Comparison of ENCODE assay signal across 10 cellular contexts in the genomic region with DNA sequence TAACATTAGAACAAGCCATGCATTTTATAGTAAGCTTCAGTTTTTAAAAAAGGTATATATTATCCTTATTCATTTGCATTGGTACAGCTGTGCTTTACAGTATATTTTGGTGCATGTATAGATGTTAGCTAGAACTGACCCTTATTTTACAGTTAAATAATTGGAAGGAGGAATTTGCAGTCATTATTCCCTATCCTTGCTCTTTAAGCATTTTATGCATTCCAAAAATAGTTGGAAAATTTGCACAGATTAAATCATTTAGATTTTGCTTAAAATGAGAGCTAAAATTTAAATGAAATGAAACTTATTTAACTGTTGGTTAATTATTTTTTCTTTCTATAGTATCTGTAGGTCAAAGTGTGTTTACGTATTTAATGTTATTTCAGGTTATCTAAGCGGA.
DNase-seq lines count a peak whose midpoint lies in the region; ATAC-seq and TF ChIP-seq lines count a peak whose summit lies in the region.
"Had no signal": no experiment of that assay in that cellular context is flagged by ENCODE, and none has a peak within 500 bp of the region (broad histone marks: within the 10 kb centered on the region; RNA-seq: fewer than 3 reads in every experiment).

No MANE protein-coding gene starts in this region.

- DNase-seq in AG10803 (ENCODE audit: low read depth) (no peak), SJSA1 (ENCODE audit: low read depth in 1 of 2, low spot score in 2 of 2) (no peak), fibroblast of pulmonary artery (ENCODE audit: low read depth) (peak; percentile 2), renal cortical epithelial cell (ENCODE audit: low read depth) (peak; percentile 3), sciatic nerve (ENCODE audit: low spot score) (no peak), T-helper 1 cell (no peak)
- DNase-seq: activated CD4-positive, alpha-beta memory T cell treated with anti-CD3 and anti-CD28 coated beads for 36 hours; CD4-positive, CD25-positive, alpha-beta regulatory T cell had no signal

- peak overlapping the region; percentile 17; the same call in 1 of the 2 replicates for H3K27ac ChIP-seq in SJSA1

- TF ChIP-seq CTCF in AG10803 (conservative IDR thresholded peaks at IDR 0.05; ENCODE audit: low read length) (no peak), fibroblast of pulmonary artery (IDR thresholded peaks at IDR 0.05; ENCODE audit: low read length, missing control alignments) (no peak)

- no peaks in the 10 kb centered on the region for H3K9me3 ChIP-seq in SJSA1 (replicated peaks)

- no peaks in the 10 kb centered on the region for H3K4me1 ChIP-seq in SJSA1 (replicated peaks)

- no peaks in the 10 kb centered on the region for H3K27me3 ChIP-seq in SJSA1 (replicated peaks)

- peak overlapping the region; percentile 52 for H3K4me3 ChIP-seq in AG10803 (ENCODE audit: low read length)
- H3K4me3 ChIP-seq in SJSA1 = peak overlapping the region; percentile 35
- H3K4me3 ChIP-seq in fibroblast of pulmonary artery (replicated peaks; ENCODE audit: low read depth, low read length) = peak overlapping the region; percentile 60

- intact Hi-C loops in sciatic nerve (cut with DNase I) = no loop called here

- ATAC-seq in HG03196 (IDR thresholded peaks at IDR 0.05; ENCODE audit: unreplicated experiment) (no peak), sciatic nerve (no peak), HG03139 (IDR thresholded peaks at IDR 0.05; ENCODE audit: unreplicated experiment) (no peak)

- H3K36me3 ChIP-seq in SJSA1 = no peaks in the 10 kb centered on the region

Comparison
In these comparisons a context has a peak if more than half of its experiments do, and no peak if none do; other contexts are left out.
1. DNase-seq: peak in fibroblast of pulmonary artery (single experiment) and renal cortical epithelial cell (single experiment); none in AG10803 (single experiment), SJSA1 (0 of 2), sciatic nerve (single experiment) and T-helper 1 cell (0 of 5).
2. Peak in every context shown above with its lines, with median percentiles within 50 percentile points of each other: H3K4me3 ChIP-seq.